ENCODE assay signal across 1 cellular context in genomic region chr19:33771308-33772101, GRCh38.
TF ChIP-seq lines count a peak whose summit lies in the region.

No MANE protein-coding gene starts in this region.

TF ChIP-seq in K562, 482 proteins besides CTCF, POLR2A, EP300 and RAD21 (continued from another document and continues in another):
- no peak for TF ChIP-seq GTF3C2 (IDR thresholded peaks at IDR 0.05; ENCODE audit: borderline replicate concordance, extremely low read depth, insufficient read length)
- no peak for TF ChIP-seq TCF15 (CRISPR knock-in tag; IDR thresholded peaks at IDR 0.05)
- no peak for TF ChIP-seq ZNF76 (CRISPR knock-in tag; IDR thresholded peaks at IDR 0.05; ENCODE audit: borderline replicate concordance)
- no peak for TF ChIP-seq HNRNPH1 (optimal IDR thresholded peaks at IDR 0.05; ENCODE audit: low read depth, low read length)
- TF ChIP-seq BRD9 (IDR thresholded peaks at IDR 0.05; ENCODE audit: low read depth, partially characterized antibody) = no peak
- no peak for TF ChIP-seq NFXL1 (CRISPR knock-in tag; IDR thresholded peaks at IDR 0.05)
- no peak for TF ChIP-seq NCOR1 (IDR thresholded peaks at IDR 0.05)
- TF ChIP-seq TOE1 (IDR thresholded peaks at IDR 0.05; ENCODE audit: borderline replicate concordance) = no peak
- no peak for TF ChIP-seq TOE1 (CRISPR knock-in tag; IDR thresholded peaks at IDR 0.05; ENCODE audit: borderline replicate concordance, low read depth)
- no peak for TF ChIP-seq XRCC4 (IDR thresholded peaks at IDR 0.05; ENCODE audit: extremely low read depth, insufficient read depth, insufficient read length)
- no peak for TF ChIP-seq HES1 (IDR thresholded peaks at IDR 0.05; ENCODE audit: low read depth)
- TF ChIP-seq ZNF644 (tag; IDR thresholded peaks at IDR 0.05; ENCODE audit: low read depth) = no peak
- TF ChIP-seq ZNF764 (CRISPR knock-in tag; IDR thresholded peaks at IDR 0.05; ENCODE audit: low read depth) = no peak
- peak in 1 of 2 experiments; percentile 59; a peak in 1 of 4 replicates for TF ChIP-seq RCOR1 (IDR thresholded peaks at IDR 0.05; ENCODE audit: borderline replicate concordance in 1 of 2, low read depth in 2 of 2, low read length in 2 of 2)
- no peak for TF ChIP-seq NR4A1 (CRISPR knock-in tag; IDR thresholded peaks at IDR 0.05)
- no peak for TF ChIP-seq NR4A1 (tag; IDR thresholded peaks at IDR 0.05)
- TF ChIP-seq NR1H2 (CRISPR knock-in tag; IDR thresholded peaks at IDR 0.05) = no peak
- no peak for TF ChIP-seq RFX5 (IDR thresholded peaks at IDR 0.05; ENCODE audit: low read depth, low read length)
- TF ChIP-seq ZNF444 (CRISPR knock-in tag; IDR thresholded peaks at IDR 0.05) = no peak
- no peak for TF ChIP-seq ARNT (IDR thresholded peaks at IDR 0.05)
- no peak for TF ChIP-seq TEAD2 (tag; IDR thresholded peaks at IDR 0.05)
- no peak for TF ChIP-seq ZMIZ1 (IDR thresholded peaks at IDR 0.05; ENCODE audit: low read depth in 2 of 2, low read length in 2 of 2)
- TF ChIP-seq HIVEP1 (CRISPR knock-in tag; IDR thresholded peaks at IDR 0.05) = no peak
- peak; percentile 87; the same call in 1 of the 2 replicates for TF ChIP-seq STAG1 (CRISPR knock-in tag; IDR thresholded peaks at IDR 0.05; ENCODE audit: borderline replicate concordance)
- no peak for TF ChIP-seq TRIM28 (IDR thresholded peaks at IDR 0.05)
- no peak for TF ChIP-seq HDAC1 (IDR thresholded peaks at IDR 0.05)
- TF ChIP-seq ZNF354B (CRISPR knock-in tag; IDR thresholded peaks at IDR 0.05) = no peak
- TF ChIP-seq ZNF282 (CRISPR knock-in tag; IDR thresholded peaks at IDR 0.05) = no peak
- no peak for TF ChIP-seq ZNF311 (CRISPR knock-in tag; IDR thresholded peaks at IDR 0.05)
- no peak for TF ChIP-seq HDAC3 (IDR thresholded peaks at IDR 0.05; ENCODE audit: borderline replicate concordance, partially characterized antibody)
- 0 out of 2 replicates have a peak, but pooled peaks have one; percentile 26 for TF ChIP-seq TFAP4 (CRISPR knock-in tag; IDR thresholded peaks at IDR 0.05; ENCODE audit: borderline replicate concordance)
- peak; percentile 98 for TF ChIP-seq PHF21A (IDR thresholded peaks at IDR 0.05; ENCODE audit: borderline replicate concordance, low read depth)
- no peak for TF ChIP-seq SIN3A (IDR thresholded peaks at IDR 0.05; ENCODE audit: borderline replicate concordance in 2 of 2, control insufficient read depth in 1 of 2, low read depth in 2 of 2, low read length in 2 of 2)
- no peak for TF ChIP-seq DMBX1 (CRISPR knock-in tag; IDR thresholded peaks at IDR 0.05; ENCODE audit: borderline replicate concordance)
- TF ChIP-seq ZC3H11A (IDR thresholded peaks at IDR 0.05; ENCODE audit: low read depth, low read length) = no peak
- no peak for TF ChIP-seq NCOA4 (IDR thresholded peaks at IDR 0.05; ENCODE audit: partially characterized antibody)
- no peak for TF ChIP-seq MXI1 (IDR thresholded peaks at IDR 0.05; ENCODE audit: low read depth, low read length)
- no peak for TF ChIP-seq E2F5 (CRISPR knock-in tag; IDR thresholded peaks at IDR 0.05)
- no peak for TF ChIP-seq ZBTB12 (CRISPR knock-in tag; IDR thresholded peaks at IDR 0.05)
- no peak for TF ChIP-seq KLF16 (IDR thresholded peaks at IDR 0.05)
- no peak for TF ChIP-seq SNAPC5 (CRISPR knock-in tag; IDR thresholded peaks at IDR 0.05)
- TF ChIP-seq ADNP (tag; IDR thresholded peaks at IDR 0.05) = no peak
- TF ChIP-seq ZNF407 (IDR thresholded peaks at IDR 0.05; ENCODE audit: low read depth) = no peak
- no peak for TF ChIP-seq HINFP (tag; conservative IDR thresholded peaks at IDR 0.05; ENCODE audit: low read depth)
- no peak for TF ChIP-seq NR2C1 (IDR thresholded peaks at IDR 0.05)
- TF ChIP-seq NR2C1 (tag; IDR thresholded peaks at IDR 0.05) = no peak
- peak; percentile 91 for TF ChIP-seq SMC3 (conservative IDR thresholded peaks at IDR 0.05; ENCODE audit: insufficient read depth, low read depth, low read length)
- no peak for TF ChIP-seq KDM4B (IDR thresholded peaks at IDR 0.05; ENCODE audit: borderline replicate concordance in 2 of 2, low read depth in 1 of 2)
